34 cellular contexts compared by ENCODE assay signal in the genomic region with DNA sequence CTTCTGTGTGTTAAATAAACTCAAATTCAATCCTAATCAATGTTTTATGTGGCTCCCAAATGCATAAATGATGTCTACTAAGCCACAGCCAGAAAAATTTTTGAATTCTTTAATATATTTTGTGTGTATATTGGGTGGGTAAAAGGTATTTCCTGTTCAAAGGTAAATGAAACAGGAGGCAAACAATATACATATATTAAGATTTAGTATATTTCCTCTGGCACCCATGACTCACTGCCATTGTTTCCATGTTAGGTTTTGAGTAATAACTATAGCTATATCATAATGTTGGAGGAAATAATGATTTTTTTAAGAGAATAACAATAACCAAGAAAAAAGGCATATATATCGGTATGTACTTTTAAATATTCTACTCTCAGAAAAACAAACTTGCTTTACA.
DNase-seq lines count a peak whose midpoint lies in the region; ATAC-seq, FAIRE-seq and TF ChIP-seq lines count a peak whose summit lies in the region.
"Had no signal": no experiment of that assay in that cellular context is flagged by ENCODE, and none has a peak within 500 bp of the region (broad histone marks: within the 10 kb centered on the region; RNA-seq: fewer than 3 reads in every experiment).

No MANE protein-coding gene starts in this region.

- H3K4me3 ChIP-seq in PC-3 (ENCODE audit: low read length): no peak overlapping the region
- no peak overlapping the region for H3K4me3 ChIP-seq in SU-DHL-6 (ENCODE audit: insufficient read depth, low read length, poor library complexity, severe bottlenecking)
- H3K4me3 ChIP-seq: A549; BLaER1; BLaER1 treated with 17β-estradiol and CSF1 and Interleukin-3, amounts not matched to agents 10 nM and 100 nM had no signal

- no peaks in the 10 kb centered on the region for H3K27me3 Mint-ChIP-seq in WTC11 (ENCODE audit: low read depth)
- H3K27me3 Mint-ChIP-seq: B cell; CD4-positive, alpha-beta memory T cell; CD4-positive, alpha-beta T cell; CD4-positive, CD25-positive, alpha-beta regulatory T cell; CD8-positive, alpha-beta memory T cell had no signal

- H3K4me2 ChIP-seq in PC-3 (ENCODE audit: low read length) (peak overlapping the region; percentile 42; the same call in 1 of the 2 replicates), SU-DHL-6 (ENCODE audit: low read depth, low read length, poor library complexity, severe bottlenecking) (no peak overlapping the region)
- H3K4me2 ChIP-seq: A549; BLaER1; BLaER1 treated with 17β-estradiol and CSF1 and Interleukin-3, amounts not matched to agents 10 nM and 100 nM had no signal

- no peak overlapping the region for H3K4me3 Mint-ChIP-seq in WTC11
- H3K4me3 Mint-ChIP-seq: B cell; CD14-positive monocyte; CD4-positive, alpha-beta memory T cell; CD4-positive, alpha-beta T cell; CD4-positive, CD25-positive, alpha-beta regulatory T cell; CD8-positive, alpha-beta memory T cell; CD8-positive, alpha-beta T cell had no signal

- H3K79me2 ChIP-seq in PC-3 (ENCODE audit: low read length) (no peaks in the 10 kb centered on the region), SU-DHL-6 (ENCODE audit: insufficient read depth, low read length) (no peaks in the 10 kb centered on the region)

- intact Hi-C loops in PC-3 (cut with micrococcal nuclease): loop anchor here (10.0 kb wide), 1 partner anchor 172 kb away; no protein-coding TSS in a partner anchor

- TF ChIP-seq CTCF in PC-3 (conservative IDR thresholded peaks at IDR 0.05; ENCODE audit: low read depth, low read length) (no peak), SU-DHL-6 (IDR thresholded peaks at IDR 0.05; ENCODE audit: insufficient read depth, low read length, poor library complexity, severe bottlenecking) (no peak), omental fat pad (IDR thresholded peaks at IDR 0.05) (no peak), WTC11 (IDR thresholded peaks at IDR 0.05) (no peak)

- DNase-seq in PC-3 (peak; percentile 50), omental fat pad (ENCODE audit: low spot score) (no peak), WTC11 (ENCODE audit: low spot score) (no peak)
- DNase-seq: 8988T; ACHN; AML-193; BE2C; C1 segment of cervical spinal cord; Caco-2; Calu3; CD4-positive, alpha-beta memory T cell; CD4-positive, alpha-beta T cell; CD4-positive, CD25-positive, alpha-beta regulatory T cell; CD8-positive, alpha-beta memory T cell; CD8-positive, alpha-beta T cell; COR-L47; DMS 273 treated with DMSO at 0.1 percent for 48 hours; DMS153; DMS53; DMS79; DMS79 treated with DMSO at 0.1 percent for 48 hours; DND-41; EL had no signal

- H3F3A ChIP-seq in PC-3 (ENCODE audit: low read length, unreplicated experiment): no peaks in the 10 kb centered on the region
- H3F3A ChIP-seq in SU-DHL-6 (ENCODE audit: insufficient read depth): no peaks in the 10 kb centered on the region

- H3K27ac ChIP-seq in PC-3 (ENCODE audit: low read length) (no peak overlapping the region), SU-DHL-6 (ENCODE audit: low read depth, low read length) (no peak overlapping the region)
- H3K27ac ChIP-seq: 22Rv1; A549; BLaER1; BLaER1 treated with 17β-estradiol and CSF1 and Interleukin-3, amounts not matched to agents 10 nM and 100 nM; C4-2B had no signal

- H3K9ac ChIP-seq in PC-3 (ENCODE audit: low read length) (no peak overlapping the region), SU-DHL-6 (ENCODE audit: low read length) (no peak overlapping the region)
- H3K9ac ChIP-seq: BLaER1; BLaER1 treated with 17β-estradiol and CSF1 and Interleukin-3, amounts not matched to agents 10 nM and 100 nM had no signal

- H3K9me2 ChIP-seq in PC-3 (replicated peaks; ENCODE audit: low read length) (no peaks in the 10 kb centered on the region), SU-DHL-6 (replicated peaks; ENCODE audit: insufficient read depth, low read length) (no peaks in the 10 kb centered on the region)

- BruUV-seq in PC-3 (replicated peaks; lab: Mats Ljungman, UMichigan): no TSS peak

- H4K20me1 ChIP-seq in PC-3 (ENCODE audit: low read length) (no peaks in the 10 kb centered on the region), SU-DHL-6 (ENCODE audit: low read depth, low read length) (no peaks in the 10 kb centered on the region)
- H4K20me1 ChIP-seq: BLaER1; BLaER1 treated with 17β-estradiol and CSF1 and Interleukin-3, amounts not matched to agents 10 nM and 100 nM had no signal

- H2AFZ ChIP-seq in PC-3 (ENCODE audit: low read length): no peak overlapping the region
- peak overlapping the region; percentile 34 for H2AFZ ChIP-seq in SU-DHL-6 (ENCODE audit: low read depth, low read length, severe bottlenecking)

- peaks cover 3% of the 10 kb centered on the region; the same call in 1 of the 2 replicates for H3K4me1 Mint-ChIP-seq in WTC11
- H3K4me1 Mint-ChIP-seq: B cell; CD14-positive monocyte; CD4-positive, alpha-beta memory T cell; CD4-positive, CD25-positive, alpha-beta regulatory T cell; CD8-positive, alpha-beta memory T cell had no signal

- H3K36me3 ChIP-seq in PC-3 (ENCODE audit: low read depth, low read length) (no peaks in the 10 kb centered on the region), SU-DHL-6 (ENCODE audit: low read length) (no peaks in the 10 kb centered on the region)
- H3K36me3 ChIP-seq: BE2C; BLaER1; BLaER1 treated with 17β-estradiol and CSF1 and Interleukin-3, amounts not matched to agents 10 nM and 100 nM had no signal

- CTCF ChIA-PET in PC-3 (lab: Charles Lee) (no interaction called here), WTC11 (lab: Charles Lee) (no interaction called here)

- peaks cover 13% of the 10 kb centered on the region for H3K4me1 ChIP-seq in PC-3 (ENCODE audit: insufficient read depth, low read length)
- H3K4me1 ChIP-seq: A549, BE2C, BLaER1, Caco-2 had no signal

- H3K9me3 ChIP-seq in PC-3 (ENCODE audit: low read length) (no peaks in the 10 kb centered on the region), SU-DHL-6 (ENCODE audit: insufficient read depth, low read length) (no peaks in the 10 kb centered on the region)
- H3K9me3 ChIP-seq: A549; BE2C; BLaER1; BLaER1 treated with 17β-estradiol and CSF1 and Interleukin-3, amounts not matched to agents 10 nM and 100 nM; Caco-2 had no signal

- H3K27me3 ChIP-seq in PC-3 (ENCODE audit: low read length): no peaks in the 10 kb centered on the region
- no peaks in the 10 kb centered on the region for H3K27me3 ChIP-seq in SU-DHL-6 (ENCODE audit: low read length)
- H3K27me3 ChIP-seq: BE2C; BLaER1; BLaER1 treated with 17β-estradiol and CSF1 and Interleukin-3, amounts not matched to agents 10 nM and 100 nM had no signal

- no peaks in the 10 kb centered on the region for H3K36me3 Mint-ChIP-seq in WTC11
- H3K36me3 Mint-ChIP-seq: CD14-positive monocyte; CD4-positive, alpha-beta memory T cell; CD4-positive, CD25-positive, alpha-beta regulatory T cell; CD8-positive, alpha-beta memory T cell; CD8-positive, alpha-beta T cell had no signal

- peak; percentile 88 for ATAC-seq in PC-3
- ATAC-seq in HG03442 (IDR thresholded peaks at IDR 0.05; ENCODE audit: unreplicated experiment): no peak
- no peak for ATAC-seq in omental fat pad (ENCODE audit: low FRiP score)
- ATAC-seq in WTC11: no peak
- ATAC-seq: A549; CD8-positive, alpha-beta T cell had no signal

- H3K27ac Mint-ChIP-seq in WTC11: no peak overlapping the region
- H3K27ac Mint-ChIP-seq: B cell; CD14-positive monocyte; CD4-positive, alpha-beta memory T cell; CD4-positive, alpha-beta T cell; CD4-positive, CD25-positive, alpha-beta regulatory T cell; CD8-positive, alpha-beta memory T cell; CD8-positive, alpha-beta T cell had no signal

- FAIRE-seq in islet of Langerhans (lab: Jason Lieb, UNC): peak; percentile 30
- FAIRE-seq: A549, D721Med had no signal

- POLR2A ChIA-PET in PC-3 (lab: Charles Lee; ENCODE audit: unreplicated experiment): no interaction called here
- POLR2A ChIA-PET in WTC11 (lab: Charles Lee): no interaction called here

- H3K9me3 Mint-ChIP-seq in WTC11: peaks cover 4% of the 10 kb centered on the region
- H3K9me3 Mint-ChIP-seq: CD4-positive, alpha-beta T cell had no signal

TF ChIP-seq in WTC11, 78 proteins besides CTCF, POLR2A, EP300 and RAD21 (continues in another document):
- TF ChIP-seq ZBTB43 (CRISPR knock-in tag; IDR thresholded peaks at IDR 0.05) (no peak), ZNF281 (CRISPR knock-in tag; IDR thresholded peaks at IDR 0.05) (no peak), RELA (CRISPR knock-in tag; IDR thresholded peaks at IDR 0.05; ENCODE audit: borderline replicate concordance) (no peak)
